Comparison of ENCODE assay signal across 1 cellular context in genomic region chrX:140508958-140509357, GRCh38.
TF ChIP-seq lines count a peak whose summit lies in the region.

No MANE protein-coding gene starts in this region.

TF ChIP-seq in GM23338, 12 proteins besides CTCF, POLR2A, EP300 and RAD21 (continued from another document):
- no peak for TF ChIP-seq ZNF462 (CRISPR knock-in tag; IDR thresholded peaks at IDR 0.05)
